Comparison of ENCODE assay signal across 1 cellular context in the genomic region with DNA sequence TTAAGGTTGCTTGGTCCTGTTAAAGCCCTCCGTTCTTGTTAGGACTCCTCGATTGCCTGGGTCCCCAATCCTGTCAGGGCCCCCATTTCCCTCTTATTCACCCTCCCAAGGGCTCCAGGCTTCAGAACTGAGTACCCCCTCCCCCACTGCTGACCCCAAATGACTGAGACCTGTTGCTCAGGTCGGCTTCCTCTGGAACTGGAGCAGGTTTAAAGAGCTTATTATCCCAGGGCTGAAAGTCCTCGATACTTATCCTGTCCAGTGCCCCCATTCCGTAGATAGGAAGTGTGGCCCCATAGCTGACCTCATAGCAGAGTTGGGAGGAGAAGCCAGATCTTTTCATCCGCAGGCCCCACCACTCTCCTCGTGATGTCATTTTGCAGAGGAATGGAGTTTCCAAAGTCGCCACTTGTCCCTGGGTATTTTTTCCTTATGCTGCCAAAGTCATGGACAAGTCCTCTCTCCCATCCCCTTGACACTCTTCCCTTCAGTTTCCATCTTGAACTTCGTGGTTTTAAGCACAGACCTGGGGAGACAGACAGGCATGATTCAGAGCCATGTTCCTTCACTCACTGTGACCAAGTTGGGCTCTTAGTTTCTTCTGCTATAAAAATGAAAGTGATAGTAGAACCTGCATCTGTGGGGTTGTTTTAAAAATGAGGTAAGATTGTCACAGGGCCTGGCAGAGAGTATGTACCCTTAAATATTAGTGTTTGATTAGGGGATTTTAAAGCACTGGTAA.
TF ChIP-seq lines count a peak whose summit lies in the region.

No MANE protein-coding gene starts in this region.

TF ChIP-seq in HCT116, 20 proteins besides CTCF, POLR2A, EP300 and RAD21 (continued from another document):
- TF ChIP-seq, protein P1, sequence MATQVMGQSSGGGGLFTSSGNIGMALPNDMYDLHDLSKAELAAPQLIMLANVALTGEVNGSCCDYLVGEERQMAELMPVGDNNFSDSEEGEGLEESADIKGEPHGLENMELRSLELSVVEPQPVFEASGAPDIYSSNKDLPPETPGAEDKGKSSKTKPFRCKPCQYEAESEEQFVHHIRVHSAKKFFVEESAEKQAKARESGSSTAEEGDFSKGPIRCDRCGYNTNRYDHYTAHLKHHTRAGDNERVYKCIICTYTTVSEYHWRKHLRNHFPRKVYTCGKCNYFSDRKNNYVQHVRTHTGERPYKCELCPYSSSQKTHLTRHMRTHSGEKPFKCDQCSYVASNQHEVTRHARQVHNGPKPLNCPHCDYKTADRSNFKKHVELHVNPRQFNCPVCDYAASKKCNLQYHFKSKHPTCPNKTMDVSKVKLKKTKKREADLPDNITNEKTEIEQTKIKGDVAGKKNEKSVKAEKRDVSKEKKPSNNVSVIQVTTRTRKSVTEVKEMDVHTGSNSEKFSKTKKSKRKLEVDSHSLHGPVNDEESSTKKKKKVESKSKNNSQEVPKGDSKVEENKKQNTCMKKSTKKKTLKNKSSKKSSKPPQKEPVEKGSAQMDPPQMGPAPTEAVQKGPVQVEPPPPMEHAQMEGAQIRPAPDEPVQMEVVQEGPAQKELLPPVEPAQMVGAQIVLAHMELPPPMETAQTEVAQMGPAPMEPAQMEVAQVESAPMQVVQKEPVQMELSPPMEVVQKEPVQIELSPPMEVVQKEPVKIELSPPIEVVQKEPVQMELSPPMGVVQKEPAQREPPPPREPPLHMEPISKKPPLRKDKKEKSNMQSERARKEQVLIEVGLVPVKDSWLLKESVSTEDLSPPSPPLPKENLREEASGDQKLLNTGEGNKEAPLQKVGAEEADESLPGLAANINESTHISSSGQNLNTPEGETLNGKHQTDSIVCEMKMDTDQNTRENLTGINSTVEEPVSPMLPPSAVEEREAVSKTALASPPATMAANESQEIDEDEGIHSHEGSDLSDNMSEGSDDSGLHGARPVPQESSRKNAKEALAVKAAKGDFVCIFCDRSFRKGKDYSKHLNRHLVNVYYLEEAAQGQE (IDR thresholded peaks at IDR 0.05; ENCODE audit: low read depth): no peak
- TF ChIP-seq ZFX (IDR thresholded peaks at IDR 0.05) (no peak), FOSL1 (IDR thresholded peaks at IDR 0.05; ENCODE audit: low read depth) (no peak), JUND (IDR thresholded peaks at IDR 0.05) (no peak)
